8 cellular contexts compared by ENCODE assay signal in the genomic region with DNA sequence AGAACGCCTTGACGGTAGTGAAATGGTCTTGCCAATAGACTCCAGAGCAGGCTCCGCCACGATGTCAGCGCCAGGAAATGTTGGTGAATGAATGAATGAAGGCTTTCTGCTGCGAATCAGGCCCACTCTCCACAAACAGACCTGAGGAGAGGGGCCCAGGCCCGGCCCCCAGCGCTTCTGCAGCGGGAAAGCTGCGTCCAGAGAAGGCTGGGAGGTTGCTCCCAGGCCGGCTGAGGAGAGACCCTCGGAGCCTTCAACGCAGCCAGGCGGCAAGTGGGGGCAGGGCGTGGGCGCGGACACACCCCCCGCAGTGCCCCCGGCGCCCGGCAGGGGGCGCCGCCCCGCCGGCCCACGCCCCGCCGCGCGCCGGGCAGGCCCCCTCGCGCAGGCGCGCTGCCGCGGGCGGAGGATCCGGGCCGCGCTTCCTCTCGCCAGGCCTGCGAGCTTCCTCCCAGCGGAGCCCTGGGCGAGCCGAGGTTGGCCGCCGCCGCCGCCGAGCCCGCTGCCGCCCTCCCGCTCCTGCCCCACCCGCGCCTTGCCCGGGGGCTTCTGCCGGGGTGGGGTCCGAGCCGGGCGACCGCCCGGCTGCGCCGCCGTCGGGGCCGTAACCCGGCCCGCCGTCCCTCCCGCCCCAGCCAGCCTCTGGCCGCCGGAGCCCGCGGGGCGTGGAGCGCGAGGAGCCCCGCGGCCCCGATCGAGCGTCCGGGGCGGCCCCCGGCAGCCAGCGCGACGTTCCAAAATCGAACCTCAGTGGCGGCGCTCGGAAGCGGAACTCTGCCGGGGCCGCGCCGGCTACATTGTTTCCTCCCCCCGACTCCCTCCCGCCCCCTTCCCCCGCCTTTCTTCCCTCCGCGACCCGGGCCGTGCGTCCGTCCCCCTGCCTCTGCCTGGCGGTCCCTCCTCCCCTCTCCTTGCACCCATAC. TPM values are rescaled to one million over a fixed set of nuclear protein-coding genes. Genes with fewer than 3 reads are reported as not detected.
DNase-seq lines count a peak whose midpoint lies in the region; ATAC-seq and TF ChIP-seq lines count a peak whose summit lies in the region.

CSK (plus strand) TSS at position 408 of the 923 bp plus-strand sequence. CDS start 16,218 bp downstream, outside the sequence.

- no TSS peak for BruUV-seq in Caco-2 (replicated peaks; lab: Mats Ljungman, UMichigan)

- H3K9me3 ChIP-seq in Caco-2: no peaks in the 10 kb centered on the region

- no peaks in the 10 kb centered on the region for H3K27me3 Mint-ChIP-seq in Caco-2 (ENCODE audit: insufficient read depth, unreplicated experiment)

- H3K36me3 ChIP-seq in Caco-2 (ENCODE audit: control insufficient read depth, insufficient read depth, low read length): no peaks in the 10 kb centered on the region

- peaks cover 28% of the 10 kb centered on the region for H3K4me1 Mint-ChIP-seq in Caco-2 (ENCODE audit: low read depth, unreplicated experiment)

- peak within 1 kb of the TSS; percentile 55 for H3K27ac Mint-ChIP-seq in Caco-2 (ENCODE audit: unreplicated experiment)

- no peaks in the 10 kb centered on the region for H3K27me3 ChIP-seq in Caco-2 (replicated peaks; ENCODE audit: control insufficient read depth, insufficient read depth, low read length)

- peaks cover 32% of the 10 kb centered on the region for H3K4me1 ChIP-seq in Caco-2

- H3K4me3 ChIP-seq in Caco-2 (ENCODE audit: low read depth, low read length) (peak within 1 kb of the TSS; percentile 82), LNCaP clone FGC (ENCODE audit: low read depth, low read length) (peak within 1 kb of the TSS; percentile 79), astrocyte of the spinal cord (ENCODE audit: low read depth, low read length) (peak within 1 kb of the TSS; percentile 56), retinal pigment epithelial cell (ENCODE audit: low read length) (peak within 1 kb of the TSS; percentile 83)

- H3K9me3 Mint-ChIP-seq in Caco-2 (ENCODE audit: unreplicated experiment): no peaks in the 10 kb centered on the region

- DNase-seq in Caco-2: peak in 1 of 2 experiments; percentile 76
- DNase-seq in LNCaP clone FGC (ENCODE audit: low read depth): no peak
- peak; percentile 74 for DNase-seq in T-helper 9 cell
- DNase-seq in astrocyte of the spinal cord (ENCODE audit: low read depth, low spot score): peak; percentile 33
- DNase-seq in hippocampal formation (lab: John Stamatoyannopoulos, UW): peak; percentile 47 to 66
- no peak for DNase-seq in retinal pigment epithelial cell (ENCODE audit: low read depth)
- no peak for DNase-seq in NCI-H2107 treated with DMSO at 0.1 percent for 48 hours (lab: John Stamatoyannopoulos, UW; ENCODE audit: unreplicated experiment)

- intact Hi-C loops in Caco-2 (cut with micrococcal nuclease; ENCODE audit: unreplicated experiment): loop anchor here (2.0 kb wide), 2 partner anchors 19 to 61 kb away; partner anchors contain the start of gene ULK3

- peak; percentile 33 for ATAC-seq in GM21381 (IDR thresholded peaks at IDR 0.05; ENCODE audit: unreplicated experiment)

- peaks cover 10% of the 10 kb centered on the region for H3K36me3 Mint-ChIP-seq in Caco-2 (ENCODE audit: insufficient read depth, unreplicated experiment)

- CTCF ChIA-PET in Caco-2 (lab: Charles Lee): interaction anchor here (0.6 to 1.4 kb wide), 7 partner anchors 8 to 176 kb away, joined by 3 to 4 read pairs (median 3); partner anchors contain the start of gene ULK3

- TF ChIP-seq CTCF in Caco-2 (IDR thresholded peaks at IDR 0.05; ENCODE audit: insufficient read depth in 1 of 2, low read depth in 1 of 2, low read length in 1 of 2, severe bottlenecking in 1 of 2, unreplicated experiment in 1 of 2): peak; percentile 41 to 73
- peak; percentile 66 for TF ChIP-seq CTCF in LNCaP clone FGC (IDR thresholded peaks at IDR 0.05; ENCODE audit: control insufficient read depth, extremely low read depth, insufficient read depth)
- TF ChIP-seq CTCF in astrocyte of the spinal cord (IDR thresholded peaks at IDR 0.05; ENCODE audit: low read depth, low read length): peak; percentile 53
- TF ChIP-seq CTCF in retinal pigment epithelial cell (conservative IDR thresholded peaks at IDR 0.05; ENCODE audit: low read depth, low read length): peak; percentile 43

- POLR2A ChIA-PET in Caco-2 (lab: Charles Lee): no interaction called here

- peak within 1 kb of the TSS; percentile 90 for H3K4me3 Mint-ChIP-seq in Caco-2 (ENCODE audit: unreplicated experiment)

- in situ Hi-C loops in astrocyte of the spinal cord (cut with HindIII; ENCODE audit: low sequenced_read_pairs): no loop called here

RNA-seq across cellular contexts. Expression of gene CSK, which starts in this region (rescaled TPM):
- total RNA-seq in Caco-2 (2022): 62.7 and 62.8 TPM in 2 replicates

Comparison
In these comparisons a context has a peak if more than half of its experiments do, and no peak if none do; other contexts are left out.
1. DNase-seq: peak in T-helper 9 cell (single experiment), astrocyte of the spinal cord (single experiment) and hippocampal formation (2 of 2); none in LNCaP clone FGC (single experiment), retinal pigment epithelial cell (single experiment) and NCI-H2107 treated with DMSO at 0.1 percent for 48 hours (single experiment).
2. Peak in every context shown above with its lines, with median percentiles within 50 percentile points of each other: H3K4me3 ChIP-seq and CTCF ChIP-seq.